10 cellular contexts compared by ENCODE assay signal in the genomic region with DNA sequence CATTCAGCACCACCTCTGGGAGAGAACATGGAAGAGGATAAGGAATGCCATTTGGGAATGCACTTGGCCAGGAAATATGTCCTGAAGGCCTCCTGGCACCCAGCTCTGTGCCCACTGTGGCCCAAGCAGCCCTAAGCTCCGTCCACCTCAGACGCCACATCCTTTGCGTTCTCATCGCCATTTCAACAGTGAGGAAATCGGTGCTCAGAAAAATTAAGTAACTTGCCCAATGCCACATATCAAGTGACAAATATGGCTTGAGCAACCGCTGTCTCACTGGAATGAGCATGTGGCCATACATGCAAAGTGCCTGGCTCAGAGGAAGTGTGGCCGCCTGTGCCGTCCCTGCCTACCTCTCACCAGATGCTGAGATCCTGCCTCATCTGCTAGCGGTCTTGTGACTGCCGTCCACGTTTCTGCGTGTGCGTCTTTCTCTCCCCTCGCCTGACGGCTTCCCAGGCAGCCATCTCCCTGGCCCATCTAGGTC. TPM values are rescaled to one million over a fixed set of nuclear protein-coding genes. Genes with fewer than 3 reads are reported as not detected.
DNase-seq lines count a peak whose midpoint lies in the region; ATAC-seq and TF ChIP-seq lines count a peak whose summit lies in the region.
"Had no signal": no experiment of that assay in that cellular context is flagged by ENCODE, and none has a peak within 500 bp of the region (broad histone marks: within the 10 kb centered on the region; RNA-seq: fewer than 3 reads in every experiment).

No MANE protein-coding gene starts in this region.

- no peaks in the 10 kb centered on the region for H3K27me3 ChIP-seq in NT2/D1 (ENCODE audit: insufficient read depth, insufficient read length)

- ATAC-seq in HG02623 (IDR thresholded peaks at IDR 0.05; ENCODE audit: unreplicated experiment): peak; percentile 26
- ATAC-seq in mucosa of descending colon: peak; percentile 54
- no peak for ATAC-seq in HG03097 (IDR thresholded peaks at IDR 0.05; ENCODE audit: low FRiP score, unreplicated experiment)

- no peaks in the 10 kb centered on the region for H3K9me3 ChIP-seq in NT2/D1 (ENCODE audit: insufficient read depth, low read length)
- H3K9me3 ChIP-seq in mucosa of descending colon: no peaks in the 10 kb centered on the region

- TF ChIP-seq CTCF in mucosa of descending colon (IDR thresholded peaks at IDR 0.05): no peak

- peak overlapping the region; percentile 5 for H3K9ac ChIP-seq in NT2/D1 (ENCODE audit: insufficient read length, low read depth)

- H3K4me3 ChIP-seq in NT2/D1 (ENCODE audit: insufficient read length, low read depth) (no peak overlapping the region), mucosa of descending colon (no peak overlapping the region)

- H3K36me3 ChIP-seq in NT2/D1 (ENCODE audit: insufficient read depth, insufficient read length, low read length): peaks cover 89% of the 10 kb centered on the region
- no peaks in the 10 kb centered on the region for H3K36me3 ChIP-seq in mucosa of descending colon (ENCODE audit: low read depth)

- H3K4me1 ChIP-seq in NT2/D1 (ENCODE audit: insufficient read depth, insufficient read length): peaks cover 21% of the 10 kb centered on the region
- peaks cover under 1% of the 10 kb centered on the region for H3K4me1 ChIP-seq in mucosa of descending colon (ENCODE audit: low read depth)

- DNase-seq in NT2/D1 (ENCODE audit: low read depth, low spot score) (no peak), mucosa of descending colon (peak in 2 of 3 donors; percentile 26 to 74), LoVo (ENCODE audit: low spot score) (no peak), NK-92 (lab: John Stamatoyannopoulos, UW; ENCODE audit: unreplicated experiment) (no peak)
- DNase-seq in effector CD8-positive, alpha-beta T cell (lab: John Stamatoyannopoulos, UW): no peak
- DNase-seq: activated T-cell treated with anti-CD3 and anti-CD28 coated beads, Interleukin-2, amount 50 U/mL, for 24 hours; NCI-H1105 treated with DMSO at 0.1 percent for 48 hours had no signal

- intact Hi-C loops in mucosa of descending colon (cut with DNase I, micrococcal nuclease): no loop called here

- peak; percentile 40 for TF ChIP-seq POLR2A in GM18526 (IDR thresholded peaks at IDR 0.05; ENCODE audit: extremely low read depth, insufficient read length)

RNA-seq across cellular contexts. Expression of gene DOK3, which starts 1.0 kb away (rescaled TPM):
- total RNA-seq in mucosa of descending colon: 10 to 100 TPM in 1 of 3 donors, 1 to 10 TPM in 2; 3.7 to 10.3 (median 8.4) TPM

RNA-seq across cellular contexts. Expression of gene DDX41, which starts 6.2 kb away (rescaled TPM):
- total RNA-seq in mucosa of descending colon: 10 to 100 TPM; 65.3 to 79.2 (median 79.0) TPM

RNA-seq across cellular contexts. Expression of gene PDLIM7, which starts 13.2 kb away (rescaled TPM):
- 100 to 1,000 TPM in 1 of 3 donors, 10 to 100 TPM in 2; 12.9 to 333 (median 54.0) TPM for total RNA-seq in mucosa of descending colon

RNA-seq across cellular contexts. Expression of gene DBN1, which starts 37.2 kb away (rescaled TPM):
- total RNA-seq in mucosa of descending colon: 10 to 100 TPM; 12.1 to 61.8 (median 17.2) TPM

RNA-seq across cellular contexts. Expression of gene FAM193B, which starts 43.8 kb away (rescaled TPM):
- 10 to 100 TPM; 57.7 to 83.9 (median 75.2) TPM for total RNA-seq in mucosa of descending colon

Comparison
In these comparisons a context has a peak if more than half of its experiments do, and no peak if none do; other contexts are left out.
1. DNase-seq: peak in mucosa of descending colon (2 of 3); none in NT2/D1 (single experiment), LoVo (single experiment), NK-92 (single experiment) and effector CD8-positive, alpha-beta T cell (single experiment).